Comparison of ENCODE assay signal across 10 cellular contexts in genomic region chr5:142803428-142804111, GRCh38. TPM values are rescaled to one million over a fixed set of nuclear protein-coding genes. Genes with fewer than 3 reads are reported as not detected.
DNase-seq lines count a peak whose midpoint lies in the region; TF ChIP-seq lines count a peak whose summit lies in the region.
"Had no signal": no experiment of that assay in that cellular context is flagged by ENCODE, and none has a peak within 500 bp of the region (broad histone marks: within the 10 kb centered on the region; RNA-seq: fewer than 3 reads in every experiment).

No MANE protein-coding gene starts in this region.

- no peak overlapping the region for H3K4me3 ChIP-seq in ovary
- H3K4me3 ChIP-seq: SK-N-MC had no signal

- no peak for TF ChIP-seq POLR2A in ovary (IDR thresholded peaks at IDR 0.05)

- peaks cover 96% of the 10 kb centered on the region for H3K4me1 Mint-ChIP-seq in CD14-positive monocyte

- TF ChIP-seq CTCF in CD14-positive monocyte (IDR thresholded peaks at IDR 0.05) (no peak), ovary (IDR thresholded peaks at IDR 0.05) (no peak), GM10266 (IDR thresholded peaks at IDR 0.05; ENCODE audit: control insufficient read depth, insufficient read depth, low read depth, missing control alignments) (no peak)

- H3K27ac ChIP-seq in ovary: no peak overlapping the region
- H3K27ac ChIP-seq: SK-N-MC had no signal

- H3K4me1 ChIP-seq in ovary (ENCODE audit: insufficient read depth): no peaks in the 10 kb centered on the region

- no peaks in the 10 kb centered on the region for H3K36me3 ChIP-seq in ovary

- H3K36me3 Mint-ChIP-seq in CD14-positive monocyte: peaks cover 38 to 72% of the 10 kb centered on the region in 2 donors
- H3K36me3 Mint-ChIP-seq: memory B cell had no signal

- H3K27me3 Mint-ChIP-seq in CD14-positive monocyte (ENCODE audit: low read depth in 3 of 3): peaks cover 0 to 8% (median 0%) of the 10 kb centered on the region in 3 donors
- H3K27me3 Mint-ChIP-seq: memory B cell had no signal

- H3K9me3 Mint-ChIP-seq in CD14-positive monocyte: no peaks in the 10 kb centered on the region
- H3K9me3 Mint-ChIP-seq: memory B cell had no signal

- no peaks in the 10 kb centered on the region for H3K27me3 ChIP-seq in ovary

- H3K4me3 Mint-ChIP-seq in CD14-positive monocyte: peak overlapping the region in 1 of 2 donors; percentile 77
- H3K4me3 Mint-ChIP-seq: memory B cell had no signal

- intact Hi-C loops in CD14-positive monocyte (cut with micrococcal nuclease): loop anchor here in 1 of 2 donors (10.0 kb wide), 1 partner anchor 201 kb away; no protein-coding TSS in a partner anchor
- intact Hi-C loops in cardiac septum (cut with DNase I): no loop called here
- intact Hi-C loops in ovary (cut with DNase I): no loop called here

- peak; percentile 33 for TF ChIP-seq EP300 in ovary (IDR thresholded peaks at IDR 0.05)

- H3K9me3 ChIP-seq in ovary: no peaks in the 10 kb centered on the region

- WGBS in ovary, 3 donors: 81 to 82% (median 82%) methylated on average over 11 of the region's 11 CpGs

- DNase-seq in CD14-positive monocyte (ENCODE audit: low spot score) (peak; percentile 93), SKM-1 (lab: John Stamatoyannopoulos, UW; ENCODE audit: unreplicated experiment) (peak; percentile 95), cardiac septum (ENCODE audit: low spot score) (peak; percentile 86), ovary (peak in 1 of 5 donors; percentile 29), GM10266 (ENCODE audit: extremely low spot score) (no peak), NCI-H2081 (lab: John Stamatoyannopoulos, UW) (no peak), superior temporal gyrus (ENCODE audit: extremely low spot score) (no peak), NCI-H526 treated with DMSO at 0.1 percent for 48 hours (lab: John Stamatoyannopoulos, UW) (no peak)

- H3K27ac Mint-ChIP-seq in CD14-positive monocyte: peak overlapping the region; percentile 99 to 100 (median 99)
- H3K27ac Mint-ChIP-seq: memory B cell had no signal

RNA-seq across cellular contexts. Expression of gene ARHGAP26, which starts 33.4 kb away (rescaled TPM):
- polyA plus RNA-seq in CD14-positive monocyte: 10 to 100 TPM; 26.5 to 28.7 TPM
- 32.0 TPM for total RNA-seq in cardiac septum
- 10 to 100 TPM in 4 of 7 donors, 1 to 10 TPM in 3; 7.1 to 47.1 (median 16.2) TPM for total RNA-seq in ovary
- 10 to 100 TPM in 1 of 2 donors, 1 to 10 TPM in 1; 1.9 to 12.0 TPM for polyA plus RNA-seq in ovary

Comparison
In these comparisons a context has a peak if more than half of its experiments do, and no peak if none do; other contexts are left out.
1. DNase-seq: peak in CD14-positive monocyte (single experiment), SKM-1 (single experiment) and cardiac septum (single experiment); none in GM10266 (single experiment), NCI-H2081 (0 of 2), superior temporal gyrus (single experiment) and NCI-H526 treated with DMSO at 0.1 percent for 48 hours (single experiment).